ENCODE assay signal across 7 cellular contexts in the genomic region with DNA sequence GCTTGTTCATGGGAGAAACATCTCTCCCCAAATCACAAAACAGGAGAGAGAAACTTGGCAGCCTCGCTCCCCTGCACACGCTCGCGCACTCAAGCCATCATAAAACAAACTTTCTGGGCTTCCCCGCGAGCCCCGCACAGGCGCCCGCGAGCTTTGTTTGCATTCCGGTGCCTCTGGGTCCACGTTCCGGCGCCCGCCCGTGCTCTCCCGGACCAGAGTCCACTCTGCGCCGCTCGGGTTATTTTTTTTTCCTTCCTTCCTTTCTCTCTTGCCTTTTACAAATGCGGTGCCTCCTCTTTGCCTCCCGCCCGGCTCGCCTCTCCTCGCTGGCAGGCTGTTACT. TPM values are rescaled to one million over a fixed set of nuclear protein-coding genes. Genes with fewer than 3 reads are reported as not detected.
DNase-seq lines count a peak whose midpoint lies in the region; ATAC-seq lines count a peak whose summit lies in the region.

No MANE protein-coding gene starts in this region.

- H3K4me3 Mint-ChIP-seq in activated naive CD8-positive, alpha-beta T cell treated with anti-CD3 and anti-CD28 coated beads for 36 hours, result peak overlapping the region; percentile 84

- H3K4me3 ChIP-seq in iPS-18a (ENCODE audit: low read length) (peak overlapping the region; percentile 85), stomach smooth muscle (ENCODE audit: low read length in 2 of 2) (peak overlapping the region; percentile 87 to 88)

- no peaks in the 10 kb centered on the region for H3K36me3 ChIP-seq in iPS-18a (ENCODE audit: control insufficient read depth, low read depth, low read length)
- H3K36me3 ChIP-seq in stomach smooth muscle (ENCODE audit: control insufficient read depth in 2 of 2, insufficient read depth in 2 of 2, low read length in 2 of 2), result no peaks in the 10 kb centered on the region

- H3K9ac ChIP-seq in iPS-18a (ENCODE audit: low read length), result peak overlapping the region; percentile 73
- peak overlapping the region; percentile 66 to 76 for H3K9ac ChIP-seq in stomach smooth muscle (ENCODE audit: low read length in 2 of 2)

- H3K27me3 Mint-ChIP-seq in activated naive CD8-positive, alpha-beta T cell treated with anti-CD3 and anti-CD28 coated beads for 36 hours, result peaks cover 76% of the 10 kb centered on the region

- no peaks in the 10 kb centered on the region for H3K9me3 ChIP-seq in iPS-18a (ENCODE audit: control insufficient read depth, low read depth, low read length)
- no peaks in the 10 kb centered on the region for H3K9me3 ChIP-seq in stomach smooth muscle (ENCODE audit: control insufficient read depth in 2 of 2, low read length in 2 of 2)

- peaks cover 10% of the 10 kb centered on the region for H3K4me1 Mint-ChIP-seq in activated naive CD8-positive, alpha-beta T cell treated with anti-CD3 and anti-CD28 coated beads for 36 hours

- no peaks in the 10 kb centered on the region for H3K27me3 ChIP-seq in iPS-18a (ENCODE audit: control insufficient read depth, insufficient read depth, low read length)
- no peaks in the 10 kb centered on the region for H3K27me3 ChIP-seq in stomach smooth muscle (ENCODE audit: control insufficient read depth in 1 of 2, insufficient read depth in 2 of 2, low read length in 2 of 2)

- no peaks in the 10 kb centered on the region for H3K36me3 Mint-ChIP-seq in activated naive CD8-positive, alpha-beta T cell treated with anti-CD3 and anti-CD28 coated beads for 36 hours

- no peaks in the 10 kb centered on the region for H3K9me3 Mint-ChIP-seq in activated naive CD8-positive, alpha-beta T cell treated with anti-CD3 and anti-CD28 coated beads for 36 hours

- no peak overlapping the region for H3K27ac Mint-ChIP-seq in activated naive CD8-positive, alpha-beta T cell treated with anti-CD3 and anti-CD28 coated beads for 36 hours

- DNase-seq in activated naive CD8-positive, alpha-beta T cell treated with anti-CD3 and anti-CD28 coated beads for 36 hours, result no peak
- no peak for DNase-seq in NCI-H748 treated with DMSO at 0.1 percent for 48 hours (lab: John Stamatoyannopoulos, UW)
- no peak for DNase-seq in NCI-H1436 treated with DMSO at 0.1 percent for 48 hours (lab: John Stamatoyannopoulos, UW)

- ATAC-seq in GM19043 (IDR thresholded peaks at IDR 0.05; ENCODE audit: low read depth, unreplicated experiment), result peak; percentile 23
- ATAC-seq in HG03066 (IDR thresholded peaks at IDR 0.05; ENCODE audit: low read depth, unreplicated experiment), result peak; percentile 35

- H3K4me1 ChIP-seq in iPS-18a (ENCODE audit: control insufficient read depth, low read depth, low read length), result peaks cover 21% of the 10 kb centered on the region
- H3K4me1 ChIP-seq in stomach smooth muscle (ENCODE audit: control insufficient read depth, insufficient read depth, low read length), result peaks cover 32% of the 10 kb centered on the region

- H3K27ac ChIP-seq in iPS-18a (ENCODE audit: low read length) (no peak overlapping the region), stomach smooth muscle (ENCODE audit: low read length) (peak overlapping the region; percentile 83)

RNA-seq across cellular contexts. Expression of gene MAGI1, which starts 0.4 kb away (rescaled TPM):
- total RNA-seq in activated naive CD8-positive, alpha-beta T cell treated with anti-CD3 and anti-CD28 coated beads for 36 hours, result under 1 TPM; 0.12 to 0.16 TPM
